In the genomic region with DNA sequence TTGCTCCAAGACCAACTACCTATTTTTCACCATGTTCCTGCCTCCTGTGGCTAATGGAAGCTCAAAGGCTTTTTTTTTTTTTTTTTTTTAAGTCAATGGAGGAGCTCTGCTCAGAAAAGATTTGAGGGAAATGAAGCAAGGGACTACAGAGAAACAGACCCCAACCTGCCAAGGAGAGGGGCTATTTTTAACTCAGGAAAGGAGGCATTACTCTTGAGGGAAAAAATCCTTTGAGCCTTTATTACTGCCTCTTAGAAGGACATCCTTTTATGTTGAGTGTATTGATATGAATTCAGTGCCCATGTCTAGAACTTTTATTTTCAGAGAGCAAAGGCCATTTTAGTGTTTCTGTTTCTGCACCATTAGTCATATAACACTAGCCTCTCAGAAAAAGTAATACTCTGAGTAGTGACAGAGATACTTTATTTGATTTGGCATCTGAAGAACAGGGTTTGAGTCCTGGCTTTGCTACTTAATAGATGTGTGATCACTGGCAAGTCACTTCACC, we compare ENCODE assay signal across 23 cellular contexts.
"Had no signal": no experiment of that assay in that cellular context is flagged by ENCODE, and none has a peak within 500 bp of the region (broad histone marks: within the 10 kb centered on the region; RNA-seq: fewer than 3 reads in every experiment).

No MANE protein-coding gene starts in this region.

- H3K9me3 ChIP-seq: ovary, psoas muscle, right lobe of liver, tibial artery, transverse colon, upper lobe of left lung, vagina had no signal

- H3K4me2 ChIP-seq: neural progenitor cell had no signal

- H3K4me1 ChIP-seq: parathyroid adenoma, psoas muscle, right lobe of liver, sigmoid colon, stomach, tibial artery, transverse colon, upper lobe of left lung, vagina had no signal

- H2AFZ ChIP-seq: neural progenitor cell, parathyroid adenoma had no signal

- H3K79me2 ChIP-seq: parathyroid adenoma had no signal

- H3K27ac ChIP-seq: neural progenitor cell, ovary, parathyroid adenoma, psoas muscle, right lobe of liver, sigmoid colon, skin epidermis, stomach, tibial artery, transverse colon, upper lobe of left lung, vagina had no signal

- H3K9ac ChIP-seq: neural progenitor cell, parathyroid adenoma had no signal

- H3K4me3 ChIP-seq: neural progenitor cell, ovary, psoas muscle, right lobe of liver, sigmoid colon, skin epidermis, stomach, tibial artery, transverse colon, upper lobe of left lung, vagina had no signal

- DNase-seq: naive thymus-derived CD4-positive, alpha-beta T cell; natural killer cell; occipital lobe; ovary; psoas muscle; right cardiac atrium; right lobe of liver; sigmoid colon; stimulated activated CD4-positive, alpha-beta T cell treated with anti-CD3 and anti-CD28 coated beads, Interleukin-15, amount 100 ng/mL, for 24 hours; stimulated activated CD4-positive, alpha-beta T cell treated with anti-CD3 and anti-CD28 coated beads, Interleukin-2, amount 100 ng/mL, for 24 hours; stimulated activated CD4-positive, alpha-beta T cell treated with anti-CD3 and anti-CD28 coated beads, Interleukin-2, amount 100 ng/mL, for 48 hours; stimulated activated CD4-positive, alpha-beta T cell treated with anti-CD3 and anti-CD28 coated beads, Interleukin-4, amount 100 ng/mL, for 24 hours; stimulated activated naive B cell treated with anti-CD40 and anti-IgM and Interleukin-4, amounts not matched to agents 10 μg/mL and 1 μg/mL and 100 μg/mL, for 72 hours; stimulated activated naive CD4-positive, alpha-beta T cell treated with Interleukin-2 at 50 U/mL for 16 hours; stomach; tibial artery; transverse colon; upper lobe of left lung had no signal

- H3K36me3 ChIP-seq: neural progenitor cell, ovary, right lobe of liver, sigmoid colon, stomach, tibial artery, transverse colon, upper lobe of left lung, vagina had no signal

- H3K27me3 ChIP-seq: neural progenitor cell, ovary, right lobe of liver, sigmoid colon, stomach, tibial artery, transverse colon, upper lobe of left lung, vagina had no signal

- ATAC-seq: naive thymus-derived CD4-positive, alpha-beta T cell; natural killer cell; psoas muscle; right cardiac atrium; right lobe of liver; stimulated activated effector memory CD8-positive, alpha-beta T cell treated with anti-CD3 and anti-CD28 coated beads, Interleukin-12 subunit alpha, Interleukin-12 subunit beta, amount 100 ng/mL, for 72 hours; stimulated activated naive B cell treated with anti-CD40 and anti-IgM and Interleukin-4, amounts not matched to agents 10 μg/mL and 1 μg/mL and 100 μg/mL, for 72 hours had no signal
